ENCODE assay signal across 1 cellular context in genomic region chr2:75982750-75983149, GRCh38.
TF ChIP-seq lines count a peak whose summit lies in the region.

No MANE protein-coding gene starts in this region.

TF ChIP-seq in GM23338, 12 proteins besides CTCF, POLR2A, EP300 and RAD21 (continued from another document):
- TF ChIP-seq ZNF462 (CRISPR knock-in tag; IDR thresholded peaks at IDR 0.05) (no peak), ETS1 (IDR thresholded peaks at IDR 0.05) (no peak), REST (IDR thresholded peaks at IDR 0.05; ENCODE audit: unreplicated experiment) (no peak), JUNB (IDR thresholded peaks at IDR 0.05; ENCODE audit: unreplicated experiment) (no peak), ZNF331 (CRISPR knock-in tag; IDR thresholded peaks at IDR 0.05; ENCODE audit: low read depth) (no peak), ZNF114 (CRISPR knock-in tag; IDR thresholded peaks at IDR 0.05) (no peak), POLR2AphosphoS5 (IDR thresholded peaks at IDR 0.05; ENCODE audit: low read depth) (no peak)
